Comparison of ENCODE assay signal across 18 cellular contexts in the genomic region with DNA sequence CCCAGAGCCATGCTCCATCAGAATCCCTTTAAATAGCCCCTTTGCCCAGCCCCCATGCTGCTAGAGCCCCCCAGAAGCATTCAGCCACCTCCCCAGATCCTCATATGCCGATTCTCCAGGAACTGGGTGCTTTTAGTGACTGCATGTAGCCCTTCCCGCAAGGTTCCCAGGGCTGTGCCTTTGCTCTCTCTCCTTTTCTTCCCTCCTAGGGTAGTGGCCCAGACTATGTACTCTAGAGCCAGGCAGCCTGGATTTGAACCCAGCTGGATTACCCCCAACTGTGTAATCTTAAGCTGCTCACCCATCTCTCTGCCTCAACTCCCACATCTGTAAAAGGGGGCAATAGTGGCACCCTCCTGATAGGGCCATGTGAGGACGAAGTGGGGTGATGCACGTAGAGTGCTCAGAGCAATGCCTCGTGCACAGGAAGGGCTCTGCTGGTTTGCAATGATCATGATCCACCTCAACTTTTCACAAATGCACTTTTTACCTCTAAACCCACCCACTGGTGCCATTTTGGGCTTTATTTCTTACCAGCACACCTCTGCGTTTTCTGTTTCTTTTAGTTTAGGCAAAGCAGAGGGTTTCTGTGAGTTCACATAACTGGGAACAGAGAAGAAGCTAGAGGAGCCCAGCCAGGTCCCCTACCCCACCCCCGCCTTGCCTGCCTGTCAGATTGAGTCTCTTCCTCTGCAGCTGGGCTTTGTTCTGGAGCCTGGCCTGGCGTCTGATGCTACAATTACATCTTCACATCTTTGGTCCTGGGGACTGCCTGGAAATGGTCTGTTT.
DNase-seq lines count a peak whose midpoint lies in the region; ATAC-seq, FAIRE-seq and TF ChIP-seq lines count a peak whose summit lies in the region.
"Had no signal": no experiment of that assay in that cellular context is flagged by ENCODE, and none has a peak within 500 bp of the region (broad histone marks: within the 10 kb centered on the region; RNA-seq: fewer than 3 reads in every experiment).

No MANE protein-coding gene starts in this region.

- peak; percentile 74 for FAIRE-seq in GM12891 (lab: Jason Lieb, UNC)
- FAIRE-seq: endometrium had no signal

- peak; percentile 43 for DNase-seq in GM12891 (ENCODE audit: insufficient read length, low spot score)
- peak; percentile 57 for DNase-seq in iPS-NIHi7 (ENCODE audit: extremely low spot score)
- no peak for DNase-seq in substantia nigra (lab: John Stamatoyannopoulos, UW)
- DNase-seq in kidney glomerular epithelial cell (lab: John Stamatoyannopoulos, UW), result no peak
- DNase-seq: activated CD4-positive, CD25-positive, alpha-beta regulatory T cell; anterior cingulate cortex; cerebellar nuclear complex; foreskin fibroblast; IMR-90; naive B cell; Right ventricle myocardium superior; T-helper 2 cell had no signal

- no peak for TF ChIP-seq POLR2A in GM12891 (IDR thresholded peaks at IDR 0.05; ENCODE audit: low read depth, low read length)

- ATAC-seq in GM19463 (IDR thresholded peaks at IDR 0.05; ENCODE audit: unreplicated experiment) (peak; percentile 57), HG03025 (IDR thresholded peaks at IDR 0.05; ENCODE audit: low FRiP score, unreplicated experiment) (peak; percentile 85), GM21737 (IDR thresholded peaks at IDR 0.05; ENCODE audit: unreplicated experiment) (no peak), HG02642 (IDR thresholded peaks at IDR 0.05; ENCODE audit: poor library complexity, unreplicated experiment) (no peak)

- H3K27ac ChIP-seq in substantia nigra (ENCODE audit: low read depth, low read length, poor library complexity, severe bottlenecking), result no peak overlapping the region
- H3K27ac ChIP-seq: vagina had no signal

TF ChIP-seq in GM12891, 5 proteins besides CTCF, POLR2A, EP300 and RAD21:
- TF ChIP-seq SPI1 (IDR thresholded peaks at IDR 0.05; ENCODE audit: low read depth, low read length), result no peak
- peak; percentile 48; the same call in 1 of the 2 replicates for TF ChIP-seq POU2F2 (IDR thresholded peaks at IDR 0.05; ENCODE audit: low read depth, low read length)

Comparison
In these comparisons a context has a peak if more than half of its experiments do, and no peak if none do; other contexts are left out.
1. DNase-seq: peak in GM12891 (single experiment) and iPS-NIHi7 (single experiment); none in substantia nigra (0 of 49) and kidney glomerular epithelial cell (single experiment).
2. ATAC-seq: peak in GM19463 (single experiment) and HG03025 (single experiment); none in GM21737 (single experiment) and HG02642 (single experiment).